ENCODE assay signal across 2 cellular contexts in genomic region chr19:43674630-43674982, GRCh38.
TF ChIP-seq lines count a peak whose summit lies in the region.

No MANE protein-coding gene starts in this region.

TF ChIP-seq in A549, 52 proteins besides CTCF, POLR2A, EP300 and RAD21:
- TF ChIP-seq ZFP36 (IDR thresholded peaks at IDR 0.05; ENCODE audit: borderline replicate concordance, partially characterized antibody): no peak
- no peak for TF ChIP-seq PHF8 (IDR thresholded peaks at IDR 0.05; ENCODE audit: borderline replicate concordance, low read depth)
- TF ChIP-seq FOXS1 (CRISPR knock-in tag; IDR thresholded peaks at IDR 0.05): no peak
- no peak for TF ChIP-seq CEBPB (IDR thresholded peaks at IDR 0.05)
- TF ChIP-seq MYC (IDR thresholded peaks at IDR 0.05; ENCODE audit: borderline replicate concordance, low read length): no peak
- no peak for TF ChIP-seq HDAC2 (IDR thresholded peaks at IDR 0.05)
- TF ChIP-seq NR3C1 (IDR thresholded peaks at IDR 0.05): no peak
- no peak for TF ChIP-seq FOSB (CRISPR knock-in tag; IDR thresholded peaks at IDR 0.05)
- TF ChIP-seq CHD2 (IDR thresholded peaks at IDR 0.05; ENCODE audit: low read length, partially characterized antibody): no peak
- no peak for TF ChIP-seq EHF (CRISPR knock-in tag; IDR thresholded peaks at IDR 0.05)
- TF ChIP-seq KDM1A (IDR thresholded peaks at IDR 0.05; ENCODE audit: low read depth): no peak
- no peak for TF ChIP-seq BCL3 (IDR thresholded peaks at IDR 0.05)
- no peak for TF ChIP-seq NPAS2 (CRISPR knock-in tag; IDR thresholded peaks at IDR 0.05; ENCODE audit: borderline replicate concordance)
- no peak for TF ChIP-seq HES2 (IDR thresholded peaks at IDR 0.05)
- no peak for TF ChIP-seq ZC3H11A (IDR thresholded peaks at IDR 0.05)
- no peak for TF ChIP-seq USF2 (IDR thresholded peaks at IDR 0.05)
- no peak for TF ChIP-seq FOSL2 (IDR thresholded peaks at IDR 0.05)
- no peak for TF ChIP-seq FOSL2 (CRISPR knock-in tag; IDR thresholded peaks at IDR 0.05)
- TF ChIP-seq JUNB (IDR thresholded peaks at IDR 0.05): no peak

TF ChIP-seq in IMR-90, 13 proteins besides CTCF, POLR2A, EP300 and RAD21:
- TF ChIP-seq CHD1 (IDR thresholded peaks at IDR 0.05; ENCODE audit: low read depth, low read length): no peak
- TF ChIP-seq USF2 (IDR thresholded peaks at IDR 0.05; ENCODE audit: low read depth, low read length): 0 out of 2 replicates have a peak, but pooled peaks have one; percentile 19
- no peak for TF ChIP-seq RFX5 (IDR thresholded peaks at IDR 0.05; ENCODE audit: low read depth, low read length)
- no peak for TF ChIP-seq FOS (IDR thresholded peaks at IDR 0.05; ENCODE audit: low read depth, low read length)
- no peak for TF ChIP-seq ELK1 (IDR thresholded peaks at IDR 0.05; ENCODE audit: borderline replicate concordance, low read depth, low read length)
- peak; percentile 65 for TF ChIP-seq CEBPB (IDR thresholded peaks at IDR 0.05; ENCODE audit: low read depth, low read length)
TF ChIP-seq in IMR-90: peak in this region for 2.
